In the genomic region with DNA sequence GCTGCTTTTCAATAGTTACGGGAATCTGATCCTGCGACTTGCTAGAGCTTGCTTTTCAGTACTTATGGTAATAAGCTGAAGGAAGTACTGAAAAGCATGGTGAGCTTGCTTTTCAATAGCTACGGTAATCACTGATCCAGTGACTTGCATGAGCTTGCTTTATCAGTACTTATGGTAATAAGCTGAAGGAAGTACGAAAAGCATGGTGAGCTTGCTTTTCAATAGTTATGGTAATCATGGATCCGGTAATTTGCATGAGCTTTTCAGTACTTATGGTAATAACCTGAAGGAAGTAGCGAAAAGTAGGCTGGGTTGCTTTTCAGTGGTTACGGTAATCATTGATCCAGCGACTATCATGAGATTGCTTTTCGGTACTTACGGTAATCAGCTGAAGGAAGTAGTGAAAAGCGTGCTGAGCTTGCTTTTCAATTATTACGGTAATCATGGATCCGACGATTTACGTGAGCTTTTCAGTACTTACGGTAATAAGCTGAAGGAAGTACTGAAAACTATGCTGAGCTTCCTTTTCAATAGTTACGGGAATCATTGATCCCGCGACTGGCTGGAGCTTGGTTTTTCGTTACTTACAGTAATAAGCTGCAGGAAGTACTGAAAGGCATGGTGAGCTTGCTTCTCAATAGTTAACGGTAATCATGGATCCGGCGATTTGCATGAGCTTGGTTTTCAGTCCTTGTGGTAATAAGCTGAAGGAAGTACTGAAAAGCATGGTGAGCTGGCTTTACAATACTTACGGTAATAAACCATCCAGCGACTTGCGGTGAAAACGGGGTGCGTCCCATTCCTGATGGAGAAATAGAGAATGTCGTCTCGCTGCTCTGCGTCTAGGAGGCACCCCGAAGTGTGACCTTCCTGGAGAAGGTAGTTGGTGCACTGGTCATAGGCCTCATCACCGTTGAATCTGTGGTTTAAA, we compare ENCODE assay signal across 8 cellular contexts. TPM values are rescaled to one million over a fixed set of nuclear protein-coding genes. Genes with fewer than 3 reads are reported as not detected.
DNase-seq lines count a peak whose midpoint lies in the region; ATAC-seq and TF ChIP-seq lines count a peak whose summit lies in the region.

No MANE protein-coding gene starts in this region.

- POLR2A ChIA-PET in PC-3 (lab: Charles Lee; ENCODE audit: unreplicated experiment): no interaction called here

- CTCF ChIA-PET in PC-3 (lab: Charles Lee): no interaction called here

- no TSS peak for BruUV-seq in PC-3 (replicated peaks; lab: Mats Ljungman, UMichigan)

- TF ChIP-seq POLR2A in breast epithelium (IDR thresholded peaks at IDR 0.05): no peak

- no peak for TF ChIP-seq CTCF in GM12865 (IDR thresholded peaks at IDR 0.05; ENCODE audit: insufficient read depth, low read depth, low read length, missing control alignments)
- no peak for TF ChIP-seq CTCF in PC-3 (conservative IDR thresholded peaks at IDR 0.05; ENCODE audit: low read depth, low read length)
- no peak for TF ChIP-seq CTCF in breast epithelium (IDR thresholded peaks at IDR 0.05)

- intact Hi-C loops in PC-3 (cut with micrococcal nuclease) (no loop called here), breast epithelium (cut with DNase I; ENCODE audit: low total_unique reads) (no loop called here)

- H3K27ac ChIP-seq in PC-3 (ENCODE audit: low read length): no peak overlapping the region
- H3K27ac ChIP-seq in breast epithelium: no peak overlapping the region
- peak overlapping the region; percentile 14 for H3K27ac ChIP-seq in iPS-20b (ENCODE audit: low read length)
- H3K27ac ChIP-seq in skin epidermis: peak overlapping the region in 5 of 21 experiments; percentile 2 to 73 (median 34)

- no peaks in the 10 kb centered on the region for H3F3A ChIP-seq in PC-3 (ENCODE audit: low read length, unreplicated experiment)

- peaks cover 8% of the 10 kb centered on the region for H3K4me1 ChIP-seq in PC-3 (ENCODE audit: insufficient read depth, low read length)
- no peaks in the 10 kb centered on the region for H3K4me1 ChIP-seq in breast epithelium
- no peaks in the 10 kb centered on the region for H3K4me1 ChIP-seq in iPS-20b (ENCODE audit: insufficient read depth, low read length)

- ATAC-seq in PC-3 (no peak), HG03135 (IDR thresholded peaks at IDR 0.05; ENCODE audit: unreplicated experiment) (no peak), HG03565 (IDR thresholded peaks at IDR 0.05; ENCODE audit: unreplicated experiment) (no peak)

- no peaks in the 10 kb centered on the region for H3K27me3 ChIP-seq in PC-3 (ENCODE audit: low read length)
- H3K27me3 ChIP-seq in breast epithelium: no peaks in the 10 kb centered on the region
- no peaks in the 10 kb centered on the region for H3K27me3 ChIP-seq in iPS-20b (ENCODE audit: insufficient read depth, low read length)

- H3K9me3 ChIP-seq in PC-3 (ENCODE audit: low read length): no peaks in the 10 kb centered on the region
- no peaks in the 10 kb centered on the region for H3K9me3 ChIP-seq in breast epithelium
- no peaks in the 10 kb centered on the region for H3K9me3 ChIP-seq in iPS-20b (ENCODE audit: insufficient read depth, low read depth, low read length)

- H2AFZ ChIP-seq in PC-3 (ENCODE audit: low read length): 0 out of 2 replicates have a peak overlapping the region, but pooled peaks have one; percentile 49

- no peaks in the 10 kb centered on the region for H3K9me2 ChIP-seq in PC-3 (replicated peaks; ENCODE audit: low read length)

- no peak overlapping the region for H3K9ac ChIP-seq in PC-3 (ENCODE audit: low read length)
- peak overlapping the region; percentile 64; the same call in 1 of the 2 replicates for H3K9ac ChIP-seq in iPS-20b (ENCODE audit: low read depth, low read length)

- H4K20me1 ChIP-seq in PC-3 (ENCODE audit: low read length): no peaks in the 10 kb centered on the region

- DNase-seq in GM12865 (ENCODE audit: low read depth): peak; percentile 83
- DNase-seq in PC-3: peak; percentile 57
- peak in 1 of 2 donors; percentile 15 for DNase-seq in breast epithelium (ENCODE audit: low spot score in 2 of 2)
- DNase-seq in NCI-H2029 (lab: John Stamatoyannopoulos, UW): no peak

- no peaks in the 10 kb centered on the region for H3K79me2 ChIP-seq in PC-3 (ENCODE audit: low read length)

- H3K36me3 ChIP-seq in PC-3 (ENCODE audit: low read depth, low read length) (no peaks in the 10 kb centered on the region), breast epithelium (no peaks in the 10 kb centered on the region), iPS-20b (ENCODE audit: insufficient read depth, low read depth, low read length) (no peaks in the 10 kb centered on the region)

- H3K4me2 ChIP-seq in PC-3 (ENCODE audit: low read length): peak overlapping the region; percentile 39

- peak overlapping the region; percentile 56 for H3K4me3 ChIP-seq in GM12865 (ENCODE audit: low read depth, low read length)
- no peak overlapping the region for H3K4me3 ChIP-seq in PC-3 (ENCODE audit: low read length)
- peak overlapping the region; percentile 35 to 64 (median 38) for H3K4me3 ChIP-seq in breast epithelium
- H3K4me3 ChIP-seq in iPS-20b (ENCODE audit: low read length): peak overlapping the region; percentile 66
- peak overlapping the region in 6 of 7 experiments; percentile 3 to 40 (median 22) for H3K4me3 ChIP-seq in skin epidermis

RNA-seq across cellular contexts. Expression of gene CRLF2, which starts 6.5 kb away (rescaled TPM):
- not detected in 2 replicates for total RNA-seq in PC-3 (2014; rRNA removed)
- under 1 TPM in 2 of 3 donors, not detected in 1; 0.88 to 0.96 TPM for total RNA-seq in breast epithelium
